Comparison of ENCODE assay signal across 27 cellular contexts in the genomic region with DNA sequence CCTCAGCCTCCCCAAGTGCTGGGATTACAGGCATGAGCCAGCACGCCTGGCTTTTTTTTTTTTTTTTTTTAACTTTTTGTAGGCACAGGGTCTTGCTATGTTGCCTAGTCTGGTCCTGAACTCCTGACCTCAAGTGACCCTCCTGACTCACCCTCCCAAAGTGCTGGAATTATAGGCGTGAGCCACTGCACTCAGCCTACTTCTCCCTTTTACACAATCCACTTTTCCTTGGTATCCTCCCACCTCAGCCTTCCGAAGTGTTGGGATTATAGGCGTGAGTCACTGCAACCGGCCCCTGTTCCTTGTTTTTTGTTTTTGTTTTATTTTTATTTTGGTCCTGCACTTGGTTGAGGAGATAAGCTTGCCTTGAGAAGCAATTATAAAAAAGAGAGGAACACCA.
DNase-seq lines count a peak whose midpoint lies in the region; ATAC-seq and TF ChIP-seq lines count a peak whose summit lies in the region.
"Had no signal": no experiment of that assay in that cellular context is flagged by ENCODE, and none has a peak within 500 bp of the region (broad histone marks: within the 10 kb centered on the region; RNA-seq: fewer than 3 reads in every experiment).

No MANE protein-coding gene starts in this region.

- no peaks in the 10 kb centered on the region for H3K9me3 ChIP-seq in CD8-positive, alpha-beta memory T cell (ENCODE audit: low read length)
- no peaks in the 10 kb centered on the region for H3K9me3 ChIP-seq in T-helper 17 cell (ENCODE audit: control insufficient read depth, low read length, poor library complexity, severe bottlenecking)
- H3K9me3 ChIP-seq in naive thymus-derived CD4-positive, alpha-beta T cell (ENCODE audit: control insufficient read depth in 2 of 3, low read length in 3 of 3), result no peaks in the 10 kb centered on the region
- H3K9me3 ChIP-seq: BE2C, lower lobe of right lung, psoas muscle had no signal

- H3K4me3 Mint-ChIP-seq in CD8-positive, alpha-beta memory T cell, result peak overlapping the region in 6 of 7 donors; percentile 3 to 54 (median 32)
- H3K4me3 Mint-ChIP-seq in T-helper 17 cell (peak overlapping the region; percentile 77), T-cell (peak overlapping the region in 1 of 3 donors; percentile 75)
- H3K4me3 Mint-ChIP-seq in naive thymus-derived CD4-positive, alpha-beta T cell, result peak overlapping the region in 6 of 10 donors; percentile 11 to 70 (median 58)
- H3K4me3 Mint-ChIP-seq in activated CD8-positive, alpha-beta T cell treated with anti-CD3 and anti-CD28 coated beads, Interleukin-2, amount 10 ng/mL, durations not matched to agents 7 days and 5 days, result no peak overlapping the region
- H3K4me3 Mint-ChIP-seq: activated CD4-positive, alpha-beta T cell treated with anti-CD3 and anti-CD28 coated beads for 36 hours; activated CD8-positive, alpha-beta memory T cell treated with anti-CD3 and anti-CD28 coated beads, Interleukin-2, amount 10 ng/mL, durations not matched to agents 7 days and 5 days; activated T-helper 1 cell treated with anti-CD3 and anti-CD28 coated beads, Interleukin-12 subunit alpha, Interleukin-12 subunit beta, Interleukin-2, Interleukin-4 antibody, amounts not matched to agents 30 ng/mL and 10 ng/mL and 1 ng/mL, durations not matched to agents 14 hours and 24 hours and 36 hours had no signal

- ATAC-seq in T-helper 17 cell (no peak), GM18505 (IDR thresholded peaks at IDR 0.05; ENCODE audit: unreplicated experiment) (no peak), T-cell (replicated peaks in 1 of 4) (no peak)
- no peak for ATAC-seq in naive thymus-derived CD4-positive, alpha-beta T cell
- no peak for ATAC-seq in activated CD8-positive, alpha-beta T cell treated with anti-CD3 and anti-CD28 coated beads, Interleukin-2, amount 10 ng/mL, durations not matched to agents 7 days and 5 days
- ATAC-seq: activated CD8-positive, alpha-beta memory T cell treated with anti-CD3 and anti-CD28 coated beads, Interleukin-2, amount 10 ng/mL, durations not matched to agents 7 days and 5 days; lower lobe of right lung; psoas muscle had no signal

- DNase-seq in SKM-1 treated with dmso at 0.1 percent for 144 hours (lab: John Stamatoyannopoulos, UW; ENCODE audit: unreplicated experiment) (peak; percentile 2), SKM-1 (lab: John Stamatoyannopoulos, UW; ENCODE audit: unreplicated experiment) (no peak), T-helper 17 cell (no peak), T-cell (no peak)
- DNase-seq in CD8-positive, alpha-beta memory T cell, result no peak
- DNase-seq in naive thymus-derived CD4-positive, alpha-beta T cell, result no peak
- no peak for DNase-seq in activated CD8-positive, alpha-beta T cell treated with anti-CD3 and anti-CD28 coated beads, Interleukin-2, amount 10 ng/mL, durations not matched to agents 7 days and 5 days
- DNase-seq: 8988T; activated CD4-positive, alpha-beta T cell treated with anti-CD3 and anti-CD28 coated beads for 36 hours; activated CD8-positive, alpha-beta memory T cell treated with anti-CD3 and anti-CD28 coated beads, Interleukin-2, amount 10 ng/mL, durations not matched to agents 7 days and 5 days; activated naive CD8-positive, alpha-beta T cell treated with anti-CD3 and anti-CD28 coated beads, Interleukin-2, amount 10 ng/mL, durations not matched to agents 7 days and 5 days; BE2C; Calu3; cerebellar nuclear complex; head of caudate nucleus; kidney glomerular epithelial cell; lower lobe of right lung; MM.1S; NCI-H146; NCI-H2171; NCI-H524; psoas muscle; stimulated activated CD4-positive, alpha-beta T cell treated with anti-CD3 and anti-CD28 coated beads, Interleukin-1b, Interleukin-23, amount 100 ng/mL, for 48 hours; T-helper 1 cell had no signal

- H3K4me1 ChIP-seq in CD8-positive, alpha-beta memory T cell (ENCODE audit: insufficient read depth, low read length), result peaks cover 8% of the 10 kb centered on the region
- peaks cover 0 to 4% of the 10 kb centered on the region in 2 donors for H3K4me1 ChIP-seq in naive thymus-derived CD4-positive, alpha-beta T cell (ENCODE audit: control insufficient read depth in 2 of 2, insufficient read depth in 2 of 2, low read length in 2 of 2)
- H3K4me1 ChIP-seq: BE2C, lower lobe of right lung, psoas muscle had no signal

- TF ChIP-seq POLR2A in GM18505 (IDR thresholded peaks at IDR 0.05; ENCODE audit: borderline replicate concordance, extremely low read depth, insufficient read depth, insufficient read length), result no peak

- no peaks in the 10 kb centered on the region for H3K9me3 Mint-ChIP-seq in CD8-positive, alpha-beta memory T cell
- H3K9me3 Mint-ChIP-seq in naive thymus-derived CD4-positive, alpha-beta T cell, result peaks cover 0 to 2% (median 0%) of the 10 kb centered on the region in 11 donors
- H3K9me3 Mint-ChIP-seq in activated CD8-positive, alpha-beta T cell treated with anti-CD3 and anti-CD28 coated beads, Interleukin-2, amount 10 ng/mL, durations not matched to agents 7 days and 5 days (ENCODE audit: insufficient read depth), result no peaks in the 10 kb centered on the region
- no peaks in the 10 kb centered on the region for H3K9me3 Mint-ChIP-seq in T-cell
- H3K9me3 Mint-ChIP-seq: activated naive CD8-positive, alpha-beta T cell treated with anti-CD3 and anti-CD28 coated beads, Interleukin-2, amount 10 ng/mL, durations not matched to agents 7 days and 5 days; activated T-helper 1 cell treated with anti-CD3 and anti-CD28 coated beads, Interleukin-12 subunit alpha, Interleukin-12 subunit beta, Interleukin-2, Interleukin-4 antibody, amounts not matched to agents 30 ng/mL and 10 ng/mL and 1 ng/mL, durations not matched to agents 14 hours and 24 hours and 36 hours had no signal

- H3K27ac ChIP-seq in CD8-positive, alpha-beta memory T cell (ENCODE audit: low read depth, low read length), result no peak overlapping the region
- H3K27ac ChIP-seq in naive thymus-derived CD4-positive, alpha-beta T cell (ENCODE audit: low read depth, low read length), result no peak overlapping the region
- H3K27ac ChIP-seq: lower lobe of right lung, psoas muscle, skin epidermis had no signal

- no peaks in the 10 kb centered on the region for H3K36me3 ChIP-seq in CD8-positive, alpha-beta memory T cell (ENCODE audit: insufficient read depth, low read length)
- H3K36me3 ChIP-seq in naive thymus-derived CD4-positive, alpha-beta T cell (ENCODE audit: control insufficient read depth in 2 of 3, insufficient read depth in 3 of 3, low read length in 3 of 3), result no peaks in the 10 kb centered on the region
- H3K36me3 ChIP-seq: BE2C, lower lobe of right lung had no signal

- no peaks in the 10 kb centered on the region for H3K36me3 Mint-ChIP-seq in CD8-positive, alpha-beta memory T cell
- H3K36me3 Mint-ChIP-seq in T-helper 17 cell (ENCODE audit: low read depth) (no peaks in the 10 kb centered on the region), T-cell (no peaks in the 10 kb centered on the region)
- no peaks in the 10 kb centered on the region for H3K36me3 Mint-ChIP-seq in naive thymus-derived CD4-positive, alpha-beta T cell
- H3K36me3 Mint-ChIP-seq in activated CD8-positive, alpha-beta T cell treated with anti-CD3 and anti-CD28 coated beads, Interleukin-2, amount 10 ng/mL, durations not matched to agents 7 days and 5 days (ENCODE audit: low read depth), result no peaks in the 10 kb centered on the region
- H3K36me3 Mint-ChIP-seq: activated CD8-positive, alpha-beta memory T cell treated with anti-CD3 and anti-CD28 coated beads, Interleukin-2, amount 10 ng/mL, durations not matched to agents 7 days and 5 days; activated naive CD8-positive, alpha-beta T cell treated with anti-CD3 and anti-CD28 coated beads, Interleukin-2, amount 10 ng/mL, durations not matched to agents 7 days and 5 days had no signal

- H3K27me3 ChIP-seq in CD8-positive, alpha-beta memory T cell (ENCODE audit: insufficient read depth, low read length, poor library complexity, severe bottlenecking), result no peaks in the 10 kb centered on the region
- H3K27me3 ChIP-seq in naive thymus-derived CD4-positive, alpha-beta T cell (ENCODE audit: control insufficient read depth in 2 of 2, insufficient read depth in 2 of 2, low read length in 2 of 2), result no peaks in the 10 kb centered on the region
- H3K27me3 ChIP-seq: BE2C had no signal

- CTCF ChIA-PET in CD8-positive, alpha-beta memory T cell (lab: Charles Lee), result interaction anchor here (1.4 kb wide), 1 partner anchor 176 kb away, joined by 5 read pairs; no protein-coding TSS in a partner anchor
- CTCF ChIA-PET in naive thymus-derived CD4-positive, alpha-beta T cell (lab: Charles Lee), result no interaction called here
- CTCF ChIA-PET in activated CD8-positive, alpha-beta T cell treated with anti-CD3 and anti-CD28 coated beads, Interleukin-2, amount 10 ng/mL, durations not matched to agents 7 days and 5 days (lab: Charles Lee), result no interaction called here
- CTCF ChIA-PET in T-cell (lab: Charles Lee), result interaction anchor here in 1 of 2 donors (0.6 to 0.7 kb wide), 2 partner anchors 171 to 176 kb away, joined by 3 read pairs; no protein-coding TSS in a partner anchor

- peaks cover 0 to 3% of the 10 kb centered on the region in 2 donors for H3K27me3 Mint-ChIP-seq in CD8-positive, alpha-beta memory T cell
- H3K27me3 Mint-ChIP-seq in T-helper 17 cell, result no peaks in the 10 kb centered on the region
- H3K27me3 Mint-ChIP-seq in naive thymus-derived CD4-positive, alpha-beta T cell, result peaks cover 0 to 4% (median 0%) of the 10 kb centered on the region in 5 donors
- no peaks in the 10 kb centered on the region for H3K27me3 Mint-ChIP-seq in activated CD8-positive, alpha-beta T cell treated with anti-CD3 and anti-CD28 coated beads, Interleukin-2, amount 10 ng/mL, durations not matched to agents 7 days and 5 days (ENCODE audit: low read depth)
- H3K27me3 Mint-ChIP-seq in T-cell, result no peaks in the 10 kb centered on the region
- H3K27me3 Mint-ChIP-seq: activated CD4-positive, alpha-beta T cell treated with anti-CD3 and anti-CD28 coated beads for 36 hours; activated CD8-positive, alpha-beta memory T cell treated with anti-CD3 and anti-CD28 coated beads, Interleukin-2, amount 10 ng/mL, durations not matched to agents 7 days and 5 days; activated naive CD8-positive, alpha-beta T cell treated with anti-CD3 and anti-CD28 coated beads, Interleukin-2, amount 10 ng/mL, durations not matched to agents 7 days and 5 days had no signal

- POLR2A ChIA-PET in CD8-positive, alpha-beta memory T cell (lab: Charles Lee), result no interaction called here
- POLR2A ChIA-PET in naive thymus-derived CD4-positive, alpha-beta T cell (lab: Charles Lee), result no interaction called here
- POLR2A ChIA-PET in activated CD8-positive, alpha-beta T cell treated with anti-CD3 and anti-CD28 coated beads, Interleukin-2, amount 10 ng/mL, durations not matched to agents 7 days and 5 days (lab: Charles Lee), result no interaction called here
- POLR2A ChIA-PET in T-cell (lab: Charles Lee), result no interaction called here

- peaks cover 8 to 17% (median 14%) of the 10 kb centered on the region in 3 donors for H3K4me1 Mint-ChIP-seq in CD8-positive, alpha-beta memory T cell
- H3K4me1 Mint-ChIP-seq in T-helper 17 cell (peaks cover 9% of the 10 kb centered on the region), T-cell (peaks cover 12 to 16% (median 14%) of the 10 kb centered on the region in 3 donors)
- H3K4me1 Mint-ChIP-seq in naive thymus-derived CD4-positive, alpha-beta T cell, result peaks cover 4 to 20% (median 13%) of the 10 kb centered on the region in 7 donors
- H3K4me1 Mint-ChIP-seq in activated CD8-positive, alpha-beta T cell treated with anti-CD3 and anti-CD28 coated beads, Interleukin-2, amount 10 ng/mL, durations not matched to agents 7 days and 5 days (ENCODE audit: low read depth), result peaks cover 6% of the 10 kb centered on the region

- H3K27ac Mint-ChIP-seq in CD8-positive, alpha-beta memory T cell, result peak overlapping the region in 4 of 8 donors; percentile 5 to 62 (median 47)
- peak overlapping the region; percentile 84 for H3K27ac Mint-ChIP-seq in T-helper 17 cell
- peak overlapping the region in 1 of 9 donors; percentile 82 for H3K27ac Mint-ChIP-seq in naive thymus-derived CD4-positive, alpha-beta T cell
- no peak overlapping the region for H3K27ac Mint-ChIP-seq in activated CD8-positive, alpha-beta T cell treated with anti-CD3 and anti-CD28 coated beads, Interleukin-2, amount 10 ng/mL, durations not matched to agents 7 days and 5 days
- H3K27ac Mint-ChIP-seq in T-cell, result peak overlapping the region in 1 of 2 donors; percentile 12
- H3K27ac Mint-ChIP-seq: activated CD4-positive, alpha-beta T cell treated with anti-CD3 and anti-CD28 coated beads for 36 hours; activated CD8-positive, alpha-beta memory T cell treated with anti-CD3 and anti-CD28 coated beads, Interleukin-2, amount 10 ng/mL, durations not matched to agents 7 days and 5 days; activated naive CD8-positive, alpha-beta T cell treated with anti-CD3 and anti-CD28 coated beads, Interleukin-2, amount 10 ng/mL, durations not matched to agents 7 days and 5 days; activated T-helper 1 cell treated with anti-CD3 and anti-CD28 coated beads, Interleukin-12 subunit alpha, Interleukin-12 subunit beta, Interleukin-2, Interleukin-4 antibody, amounts not matched to agents 30 ng/mL and 10 ng/mL and 1 ng/mL, durations not matched to agents 14 hours and 24 hours and 36 hours had no signal

- intact Hi-C loops in naive thymus-derived CD4-positive, alpha-beta T cell (cut with micrococcal nuclease), result loop anchor here (1.0 to 2.0 kb wide), 4 partner anchors 47 to 175 kb away; no protein-coding TSS in a partner anchor

- H3K4me3 ChIP-seq in CD8-positive, alpha-beta memory T cell (ENCODE audit: low read length), result no peak overlapping the region
- H3K4me3 ChIP-seq in naive thymus-derived CD4-positive, alpha-beta T cell (ENCODE audit: low read length), result no peak overlapping the region
- H3K4me3 ChIP-seq: psoas muscle, skin epidermis had no signal
